In the genomic region with DNA sequence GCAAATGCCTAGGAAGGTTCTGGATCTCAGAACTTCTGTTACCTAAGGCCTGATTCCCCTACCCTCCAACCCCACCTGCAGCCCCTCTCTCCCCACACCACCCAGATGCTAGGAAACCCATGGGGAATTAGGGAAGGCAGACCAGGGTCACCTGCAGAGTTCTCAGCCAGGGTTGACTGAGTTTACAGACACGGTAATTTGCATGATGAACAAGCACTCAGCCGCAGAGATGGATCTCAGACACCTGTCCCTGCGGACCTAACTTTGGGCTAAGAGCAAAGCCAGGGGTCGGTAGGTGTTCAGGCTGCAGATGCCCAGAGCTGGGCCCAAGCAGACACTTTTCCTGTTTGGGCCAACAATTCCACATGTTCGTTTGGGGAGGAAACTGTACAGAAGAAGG, we compare ENCODE assay signal across 16 cellular contexts.
DNase-seq lines count a peak whose midpoint lies in the region; ATAC-seq and TF ChIP-seq lines count a peak whose summit lies in the region.
"Had no signal": no experiment of that assay in that cellular context is flagged by ENCODE, and none has a peak within 500 bp of the region (broad histone marks: within the 10 kb centered on the region; RNA-seq: fewer than 3 reads in every experiment).

No MANE protein-coding gene starts in this region.

- TF ChIP-seq CTCF in OCI-LY3 (IDR thresholded peaks at IDR 0.05; ENCODE audit: low read depth, low read length): no peak

- peaks cover 74% of the 10 kb centered on the region for H3K4me1 ChIP-seq in OCI-LY3 (ENCODE audit: low read length)
- H3K4me1 ChIP-seq: psoas muscle had no signal

- DNase-seq in stimulated activated naive CD8-positive, alpha-beta T cell treated with anti-CD3 and anti-CD28 coated beads, Interleukin-15, Interleukin-2, amounts not matched to agents 100 U/mL and 50 U/mL, for 24 hours: no peak
- peak; percentile 5 for DNase-seq in epidermal melanocyte (ENCODE audit: insufficient read length, low spot score)
- no peak for DNase-seq in COR-L47 (lab: John Stamatoyannopoulos, UW)
- no peak for DNase-seq in NCI-H1092 treated with DMSO at 0.1 percent for 48 hours (lab: John Stamatoyannopoulos, UW)
- DNase-seq in NCI-H2029 treated with DMSO at 0.1 percent for 48 hours (lab: John Stamatoyannopoulos, UW): no peak
- DNase-seq: activated naive CD4-positive, alpha-beta T cell treated with Interleukin-2 at 50 U/mL for 16 hours; midbrain; NCI-H1436; NCI-H774; psoas muscle; SJCRH30; stimulated activated naive CD4-positive, alpha-beta T cell had no signal

- no peaks in the 10 kb centered on the region for H3K27me3 Mint-ChIP-seq in stimulated activated naive CD8-positive, alpha-beta T cell treated with anti-CD3 and anti-CD28 coated beads, Interleukin-15, Interleukin-2, amounts not matched to agents 100 ng/mL and 50 ng/mL, for 24 hours

- H3K4me2 ChIP-seq in OCI-LY3 (ENCODE audit: low read length): peak overlapping the region; percentile 64

- H3K27ac ChIP-seq in OCI-LY3 (ENCODE audit: low read length): peak overlapping the region; percentile 23; the same call in 1 of the 2 replicates
- H3K27ac ChIP-seq: psoas muscle, SJCRH30 had no signal

- H2AFZ ChIP-seq in OCI-LY3 (ENCODE audit: low read depth, low read length): no peak overlapping the region

- peaks cover 90% of the 10 kb centered on the region for H3K4me1 Mint-ChIP-seq in stimulated activated naive CD8-positive, alpha-beta T cell treated with anti-CD3 and anti-CD28 coated beads, Interleukin-15, Interleukin-2, amounts not matched to agents 100 ng/mL and 50 ng/mL, for 24 hours (ENCODE audit: low read depth)

- peaks cover 47% of the 10 kb centered on the region for H3K36me3 Mint-ChIP-seq in stimulated activated naive CD8-positive, alpha-beta T cell treated with anti-CD3 and anti-CD28 coated beads, Interleukin-15, Interleukin-2, amounts not matched to agents 100 ng/mL and 50 ng/mL, for 24 hours (ENCODE audit: low read depth)

- H3K79me2 ChIP-seq in OCI-LY3 (ENCODE audit: low read length): peaks cover 5% of the 10 kb centered on the region; the same call in 1 of the 2 replicates

- no peaks in the 10 kb centered on the region for H3K27me3 ChIP-seq in OCI-LY3 (ENCODE audit: low read depth, low read length)
- H3K27me3 ChIP-seq: SJCRH30 had no signal

- H3K9me3 ChIP-seq in OCI-LY3 (ENCODE audit: insufficient read depth, low read length): no peaks in the 10 kb centered on the region
- H3K9me3 ChIP-seq: psoas muscle, SJCRH30 had no signal

- no peaks in the 10 kb centered on the region for H4K20me1 ChIP-seq in OCI-LY3 (ENCODE audit: insufficient read depth, low read length)

- peak overlapping the region; percentile 37 for H3K27ac Mint-ChIP-seq in stimulated activated naive CD8-positive, alpha-beta T cell treated with anti-CD3 and anti-CD28 coated beads, Interleukin-15, Interleukin-2, amounts not matched to agents 100 ng/mL and 50 ng/mL, for 24 hours

- no peaks in the 10 kb centered on the region for H3K9me3 Mint-ChIP-seq in stimulated activated naive CD8-positive, alpha-beta T cell treated with anti-CD3 and anti-CD28 coated beads, Interleukin-15, Interleukin-2, amounts not matched to agents 100 ng/mL and 50 ng/mL, for 24 hours

- H3K4me3 ChIP-seq in OCI-LY3 (ENCODE audit: low read length): peak overlapping the region; percentile 42
- H3K4me3 ChIP-seq: psoas muscle, SJCRH30 had no signal

- no peak overlapping the region for H3K9ac ChIP-seq in OCI-LY3 (ENCODE audit: low read length)

- H3K4me3 Mint-ChIP-seq in stimulated activated naive CD8-positive, alpha-beta T cell treated with anti-CD3 and anti-CD28 coated beads, Interleukin-15, Interleukin-2, amounts not matched to agents 100 ng/mL and 50 ng/mL, for 24 hours: peak overlapping the region; percentile 81

- H3K36me3 ChIP-seq in OCI-LY3 (replicated peaks; ENCODE audit: low read depth, low read length): peaks cover 8% of the 10 kb centered on the region
- H3K36me3 ChIP-seq: SJCRH30 had no signal

- no peak for ATAC-seq in stimulated activated naive CD8-positive, alpha-beta T cell treated with anti-CD3 and anti-CD28 coated beads, Interleukin-15, Interleukin-2, amounts not matched to agents 100 U/mL and 50 U/mL, for 24 hours
- no peak for ATAC-seq in HG02970 (IDR thresholded peaks at IDR 0.05; ENCODE audit: low FRiP score, unreplicated experiment)
- ATAC-seq: activated CD4-positive, CD25-positive, alpha-beta regulatory T cell treated with anti-CD3 and anti-CD28 coated beads, Interleukin-2, amount 50 U/mL, for 24 hours; psoas muscle had no signal
